In the genomic region with DNA sequence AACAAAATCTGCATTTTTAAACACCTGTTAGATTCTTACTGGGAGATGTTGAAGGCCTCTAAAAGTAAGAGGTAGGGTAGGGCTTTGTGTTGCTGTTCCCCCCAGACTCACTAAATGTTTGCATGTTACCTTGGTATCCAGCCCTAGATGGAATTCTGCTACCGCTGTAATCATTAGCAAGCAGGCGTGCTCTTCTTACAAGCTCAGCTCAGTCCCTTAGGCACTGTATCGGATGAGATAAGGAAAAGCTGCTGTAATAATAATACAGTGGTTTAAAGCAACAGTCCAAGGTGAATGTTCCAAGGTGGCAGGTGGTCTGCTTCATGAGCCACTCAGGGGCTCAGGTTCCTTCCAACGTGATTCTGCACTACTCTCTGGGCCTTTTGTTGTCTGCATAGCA, we compare ENCODE assay signal across 24 cellular contexts.
"Had no signal": no experiment of that assay in that cellular context is flagged by ENCODE, and none has a peak within 500 bp of the region (broad histone marks: within the 10 kb centered on the region; RNA-seq: fewer than 3 reads in every experiment).

No MANE protein-coding gene starts in this region.

- H3K9me3 ChIP-seq: left ventricle myocardium inferior, mucosa of descending colon, pancreas, prostate gland, tibial nerve, uterus had no signal

- H3K36me3 ChIP-seq: left ventricle myocardium inferior, pancreas, prostate gland, tibial nerve, uterus had no signal

- H3K4me3 Mint-ChIP-seq: naive thymus-derived CD4-positive, alpha-beta T cell; natural killer cell treated with Interleukin-12 subunit alpha and Interleukin-12 subunit beta and Interleukin-15 and Interleukin-18, amount 100 ng/mL, for 72 hours; stimulated activated effector memory CD8-positive, alpha-beta T cell treated with anti-CD3 and anti-CD28 coated beads, Interleukin-12 subunit alpha, Interleukin-12 subunit beta, amount 100 ng/mL, for 72 hours; stimulated activated naive CD8-positive, alpha-beta T cell treated with anti-CD3 and anti-CD28 coated beads, Interleukin-15, amount 100 ng/mL, for 72 hours; type B pancreatic cell had no signal

- H3K36me3 Mint-ChIP-seq: type B pancreatic cell had no signal

- ATAC-seq: left colon; naive thymus-derived CD4-positive, alpha-beta T cell; natural killer cell treated with Interleukin-12 subunit alpha and Interleukin-12 subunit beta and Interleukin-15 and Interleukin-18, amount 100 ng/mL, for 72 hours; pancreas; right cardiac atrium; sciatic nerve; stimulated activated effector memory CD8-positive, alpha-beta T cell treated with anti-CD3 and anti-CD28 coated beads, Interleukin-12 subunit alpha, Interleukin-12 subunit beta, amount 100 ng/mL, for 72 hours; stimulated activated naive CD8-positive, alpha-beta T cell treated with anti-CD3 and anti-CD28 coated beads, Interleukin-15, amount 100 ng/mL, for 72 hours had no signal

- H3K27me3 ChIP-seq: hepatocyte, pancreas, tibial nerve, uterus had no signal

- H3K27ac ChIP-seq: hepatocyte, left ventricle myocardium inferior, pancreas, prostate gland, skin epidermis, tibial nerve, uterus had no signal

- H3K27me3 Mint-ChIP-seq: stimulated activated naive CD8-positive, alpha-beta T cell treated with anti-CD3 and anti-CD28 coated beads, Interleukin-15, amount 100 ng/mL, for 72 hours; type B pancreatic cell had no signal

- H3K4me1 ChIP-seq: left ventricle myocardium inferior, pancreas, prostate gland, uterus had no signal

- H3K9me3 Mint-ChIP-seq: natural killer cell treated with Interleukin-12 subunit alpha and Interleukin-12 subunit beta and Interleukin-15 and Interleukin-18, amount 100 ng/mL, for 72 hours; stimulated activated effector memory CD8-positive, alpha-beta T cell treated with anti-CD3 and anti-CD28 coated beads, Interleukin-12 subunit alpha, Interleukin-12 subunit beta, amount 100 ng/mL, for 72 hours; stimulated activated naive CD8-positive, alpha-beta T cell treated with anti-CD3 and anti-CD28 coated beads, Interleukin-15, amount 100 ng/mL, for 72 hours; type B pancreatic cell had no signal

- H3K4me3 ChIP-seq: hepatocyte, left ventricle myocardium inferior, lung, mucosa of descending colon, pancreas, prostate gland, skin epidermis, tibial nerve, uterus had no signal

- DNase-seq: left colon; left ventricle myocardium inferior; midbrain; mucosa of descending colon; naive thymus-derived CD4-positive, alpha-beta T cell; nucleus accumbens; pancreas; posterior cingulate gyrus; retina; right cardiac atrium; stimulated activated CD4-positive, alpha-beta T cell treated with anti-CD3 and anti-CD28 coated beads, Interleukin-4, amount 100 ng/mL, for 24 hours; stimulated activated naive CD4-positive, alpha-beta T cell treated with Interleukin-2 at 50 U/mL for 16 hours; stimulated activated naive CD8-positive, alpha-beta T cell treated with anti-CD3 and anti-CD28 coated beads, Interleukin-15, amount 100 ng/mL, for 72 hours; substantia nigra; uterus had no signal

- H3K27ac Mint-ChIP-seq: natural killer cell treated with Interleukin-12 subunit alpha and Interleukin-12 subunit beta and Interleukin-15 and Interleukin-18, amount 100 ng/mL, for 72 hours; stimulated activated effector memory CD8-positive, alpha-beta T cell treated with anti-CD3 and anti-CD28 coated beads, Interleukin-12 subunit alpha, Interleukin-12 subunit beta, amount 100 ng/mL, for 72 hours; stimulated activated naive CD8-positive, alpha-beta T cell treated with anti-CD3 and anti-CD28 coated beads, Interleukin-15, amount 100 ng/mL, for 72 hours; type B pancreatic cell had no signal
